In genomic region chr4:187333151-187333550, GRCh38 we compare ENCODE assay signal across 17 cellular contexts.
"Had no signal": no experiment of that assay in that cellular context is flagged by ENCODE, and none has a peak within 500 bp of the region (broad histone marks: within the 10 kb centered on the region; RNA-seq: fewer than 3 reads in every experiment).

No MANE protein-coding gene starts in this region.

- H3K36me3 ChIP-seq: colonic mucosa, esophagus muscularis mucosa, right atrium auricular region, tibial nerve had no signal

- H3K4me1 ChIP-seq: colonic mucosa, esophagus muscularis mucosa, right atrium auricular region, tibial nerve had no signal

- H3K9me3 ChIP-seq: colonic mucosa, esophagus muscularis mucosa, right atrium auricular region, tibial nerve had no signal

- DNase-seq: activated CD4-positive, alpha-beta T cell treated with anti-CD3 and anti-CD28 coated beads for 1 hour; activated CD4-positive, alpha-beta T cell treated with anti-CD3 and anti-CD28 coated beads, Interleukin-2, amount 50 U/mL, for 48 hours; activated naive CD4-positive, alpha-beta T cell treated with anti-CD3 and anti-CD28 coated beads for 36 hours; activated T-cell treated with anti-CD3 and anti-CD28 coated beads, Interleukin-2, amount 50 U/mL, for 1 hour; colonic mucosa; glutamatergic neuron; small intestine; stimulated activated CD4-positive, alpha-beta T cell treated with anti-CD3 and anti-CD28 coated beads, Interleukin-4, amount 100 ng/mL, for 24 hours; stimulated activated naive CD4-positive, alpha-beta T cell treated with Interleukin-2 at 50 U/mL for 16 hours; substantia nigra; T-helper 1 cell; T1000 had no signal

- H3K27ac ChIP-seq: colonic mucosa, esophagus muscularis mucosa, right atrium auricular region, tibial nerve, VCaP had no signal

- FAIRE-seq: astrocyte, small intestine had no signal

- H3K4me3 ChIP-seq: colonic mucosa, esophagus muscularis mucosa, right atrium auricular region, tibial nerve had no signal

- H3K27me3 ChIP-seq: colonic mucosa, esophagus muscularis mucosa, right atrium auricular region, tibial nerve had no signal
